ENCODE assay signal across 20 cellular contexts in the genomic region with DNA sequence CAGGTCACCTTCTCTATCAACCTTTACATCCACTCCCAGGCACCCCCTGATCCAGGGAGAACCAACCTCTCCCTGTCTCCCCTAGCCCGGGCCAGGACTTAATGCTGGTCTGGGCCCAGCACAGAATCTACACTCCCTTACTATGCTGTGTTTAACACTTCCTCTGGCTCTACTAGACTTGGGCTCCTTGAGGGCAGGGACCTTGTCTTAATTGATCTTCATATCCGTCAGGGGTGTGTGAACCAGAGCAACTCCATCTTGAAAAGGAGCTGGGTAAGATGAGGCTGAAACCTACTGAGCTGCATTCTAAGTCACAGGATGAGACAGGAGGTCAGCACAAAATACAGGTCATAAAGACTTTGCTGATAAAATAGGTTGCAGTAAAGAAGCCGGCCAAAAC.
"Had no signal": no experiment of that assay in that cellular context is flagged by ENCODE, and none has a peak within 500 bp of the region (broad histone marks: within the 10 kb centered on the region; RNA-seq: fewer than 3 reads in every experiment).

No MANE protein-coding gene starts in this region.

- DNase-seq: activated CD8-positive, alpha-beta memory T cell treated with anti-CD3 and anti-CD28 coated beads for 24 hours; activated naive CD4-positive, alpha-beta T cell; effector CD4-positive, alpha-beta T cell; esophagus squamous epithelium; left ventricle myocardium superior; mucosa of descending colon; naive B cell; nucleus accumbens; posterior cingulate gyrus; sigmoid colon; SK-N-SH; stimulated activated CD4-positive, alpha-beta T cell treated with anti-CD3 and anti-CD28 coated beads, Interleukin-4, amount 100 ng/mL, for 4 hours; stimulated activated naive CD4-positive, alpha-beta T cell; substantia nigra; T1000 had no signal

- H3K27ac Mint-ChIP-seq: naive B cell had no signal

- H3K4me3 ChIP-seq: ascending aorta, breast epithelium, esophagus squamous epithelium, mucosa of descending colon, sigmoid colon, tibial nerve, vagina had no signal

- H3K36me3 ChIP-seq: ascending aorta, breast epithelium, esophagus squamous epithelium, sigmoid colon, tibial nerve, vagina had no signal

- ATAC-seq: activated CD4-positive, CD25-positive, alpha-beta regulatory T cell treated with anti-CD3 and anti-CD28 coated beads, Interleukin-2, amount 50 U/mL, for 24 hours; left ventricle myocardium superior; mucosa of descending colon had no signal

- H3K9me3 ChIP-seq: ascending aorta, breast epithelium, esophagus squamous epithelium, mucosa of descending colon, sigmoid colon, SK-N-SH, tibial nerve, vagina had no signal

- H3K36me3 Mint-ChIP-seq: naive B cell had no signal

- H3K4me3 Mint-ChIP-seq: naive B cell had no signal

- H3K27me3 Mint-ChIP-seq: naive B cell had no signal

- H3K27ac ChIP-seq: ascending aorta, breast epithelium, esophagus squamous epithelium, sigmoid colon, tibial nerve, vagina had no signal

- H3K27me3 ChIP-seq: ascending aorta, breast epithelium, esophagus squamous epithelium, sigmoid colon, tibial nerve, vagina had no signal
